In the genomic region with DNA sequence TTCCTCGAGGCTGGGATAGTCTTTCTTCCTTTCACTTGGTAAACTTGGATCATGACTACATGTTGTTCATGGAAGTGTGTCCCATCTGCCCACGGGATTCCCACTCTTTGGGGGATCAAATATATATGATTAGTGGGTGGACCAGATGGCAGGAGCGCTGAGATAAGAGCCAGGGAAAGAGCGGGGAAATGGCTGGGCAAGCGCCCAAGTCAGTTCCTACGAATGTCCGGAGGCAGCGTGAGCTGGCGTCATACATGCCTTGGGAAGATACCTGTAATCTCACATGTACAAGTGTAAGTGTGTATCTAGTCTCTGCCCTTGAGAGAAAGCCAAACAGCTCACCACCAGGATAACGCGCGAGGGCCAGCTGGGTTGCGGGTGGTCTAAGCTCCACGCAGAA, we compare ENCODE assay signal across 28 cellular contexts.
"Had no signal": no experiment of that assay in that cellular context is flagged by ENCODE, and none has a peak within 500 bp of the region (broad histone marks: within the 10 kb centered on the region; RNA-seq: fewer than 3 reads in every experiment).

No MANE protein-coding gene starts in this region.

- H3K4me3 ChIP-seq: adrenal gland, body of pancreas, breast epithelium, Peyer's patch had no signal

- H3K27me3 ChIP-seq: body of pancreas, Peyer's patch had no signal

- DNase-seq: activated CD4-positive, alpha-beta T cell treated with anti-CD3 and anti-CD28 coated beads for 36 hours; activated CD4-positive, alpha-beta T cell treated with anti-CD3 and anti-CD28 coated beads, Interleukin-2, amount 10 ng/mL, durations not matched to agents 7 days and 5 days; activated CD4-positive, alpha-beta T cell treated with anti-CD3 and anti-CD28 coated beads, Interleukin-2, amount 50 U/mL, for 48 hours; activated CD8-positive, alpha-beta T cell treated with anti-CD3 and anti-CD28 coated beads, Interleukin-2, amount 10 ng/mL, durations not matched to agents 7 days and 5 days; activated gamma-delta T cell treated with Interleukin-2 at 50 U/mL for 16 hours; activated naive CD4-positive, alpha-beta T cell treated with anti-CD3 and anti-CD28 coated beads for 36 hours; activated T-cell treated with anti-CD3 and anti-CD28 coated beads, Interleukin-2, amount 50 U/mL, for 24 hours; adrenal gland; body of pancreas; NCI-H1105; NCI-H1436; NCI-H1694; NCI-H1930; NCI-H2081 treated with DMSO at 0.1 percent for 48 hours; NCI-H226; NCI-H446 treated with DMSO at 0.1 percent for 48 hours; NCI-H526; NCI-H748 treated with DMSO at 0.1 percent for 48 hours; NK-92 treated with Interleukin-12 subunit alpha and Interleukin-12 subunit beta, amount 100 ng/mL, for 24 hours; PC-3; Peyer's patch; RPMI8226; SIG-M5 had no signal

- H3K36me3 ChIP-seq: adrenal gland, breast epithelium, Peyer's patch had no signal

- H3K4me1 ChIP-seq: adrenal gland, body of pancreas, breast epithelium, Peyer's patch had no signal

- H3K4me2 ChIP-seq: KMS-11 had no signal

- ATAC-seq: activated CD4-positive, alpha-beta T cell treated with anti-CD3 and anti-CD28 coated beads for 36 hours; activated CD4-positive, CD25-positive, alpha-beta regulatory T cell treated with anti-CD3 and anti-CD28 coated beads, Interleukin-2, amount 50 U/mL, for 24 hours; activated CD8-positive, alpha-beta T cell treated with anti-CD3 and anti-CD28 coated beads, Interleukin-2, amount 10 ng/mL, durations not matched to agents 7 days and 5 days; activated naive CD4-positive, alpha-beta T cell treated with anti-CD3 and anti-CD28 coated beads, Interleukin-2, amount 50 U/mL, for 72 hours; body of pancreas; PC-3; WTC11 had no signal

- H3K27ac ChIP-seq: adrenal gland, body of pancreas, breast epithelium, KMS-11, Peyer's patch had no signal

- H3K9ac ChIP-seq: KMS-11 had no signal

- H3K9me3 ChIP-seq: adrenal gland, body of pancreas, Peyer's patch had no signal
